8 cellular contexts compared by ENCODE assay signal in the genomic region with DNA sequence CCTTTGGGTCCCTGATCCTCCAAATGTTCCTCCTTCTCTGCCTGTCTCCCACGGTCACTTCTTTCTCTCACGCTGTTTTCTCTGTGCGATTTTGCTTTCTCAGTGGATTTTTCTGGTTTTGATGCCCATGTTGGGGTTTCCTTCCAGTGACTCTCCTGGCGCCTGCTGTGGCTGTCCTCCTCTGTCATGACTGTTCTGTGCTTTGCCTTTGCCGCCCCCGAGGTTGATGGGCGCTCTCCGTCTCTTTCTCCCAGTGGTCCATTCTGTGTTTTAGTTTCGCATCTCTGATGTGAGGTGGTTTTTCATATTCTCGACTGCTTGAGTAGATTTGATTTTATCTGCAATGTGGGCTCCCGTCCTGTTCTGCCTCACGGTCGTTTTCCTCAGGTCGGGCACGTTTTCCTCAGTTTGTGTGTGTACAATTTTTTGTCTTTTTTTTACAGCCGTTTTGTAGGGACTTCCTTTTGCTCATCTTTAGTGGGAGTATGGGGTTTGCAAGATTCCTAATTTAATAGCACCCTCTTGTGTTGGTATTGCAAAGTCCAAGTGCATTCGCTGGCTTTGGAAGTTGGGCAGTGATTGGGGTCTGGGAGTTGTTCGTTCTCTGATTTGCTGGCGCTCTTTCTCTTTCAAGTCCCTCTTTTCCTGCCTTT.
DNase-seq lines count a peak whose midpoint lies in the region; ATAC-seq, FAIRE-seq and TF ChIP-seq lines count a peak whose summit lies in the region.

No MANE protein-coding gene starts in this region.

- H3K27me3 ChIP-seq in mammary epithelial cell (ENCODE audit: insufficient read depth, low read length), result no peaks in the 10 kb centered on the region

- H3K4me3 ChIP-seq in mammary epithelial cell (replicated peaks in 1 of 3; ENCODE audit: insufficient read depth in 1 of 3, low read depth in 2 of 3, low read length in 3 of 3), result no peak overlapping the region

- H3K4me2 ChIP-seq in mammary epithelial cell (ENCODE audit: insufficient read depth, low read depth, low read length), result peak overlapping the region; percentile 26

- WGBS in mammary epithelial cell (ENCODE audit: low coverage, missing lambda C conversion rate), result 21% methylated on average over 19 of the region's 19 CpGs

- intact Hi-C loops in mammary epithelial cell (cut with micrococcal nuclease), result loop anchor here (1.0 to 5.0 kb wide), 4 partner anchors 100 to 415 kb away; partner anchors contain the start of gene INPP5A

- H3K79me2 ChIP-seq in mammary epithelial cell (ENCODE audit: insufficient read depth, low read length), result peaks cover 7% of the 10 kb centered on the region

- no peaks in the 10 kb centered on the region for H4K20me1 ChIP-seq in mammary epithelial cell (ENCODE audit: insufficient read depth, low read length)

- BruUV-seq in mammary epithelial cell (replicated peaks; lab: Mats Ljungman, UMichigan), result no TSS peak

- ATAC-seq in GM19463 (IDR thresholded peaks at IDR 0.05; ENCODE audit: unreplicated experiment), result no peak

- no peaks in the 10 kb centered on the region for H3K36me3 ChIP-seq in mammary epithelial cell (ENCODE audit: insufficient read depth, low read length)

- FAIRE-seq in H54 (lab: Jason Lieb, UNC), result no peak

- no peak overlapping the region for H3K9ac ChIP-seq in mammary epithelial cell (ENCODE audit: insufficient read depth, low read length)

- H3K27ac ChIP-seq in mammary epithelial cell (ENCODE audit: insufficient read depth, low read depth, low read length), result no peak overlapping the region

- TF ChIP-seq POLR2A in H54 (IDR thresholded peaks at IDR 0.05; ENCODE audit: low read depth, low read length), result no peak

- no peaks in the 10 kb centered on the region for H3K4me1 ChIP-seq in mammary epithelial cell (ENCODE audit: insufficient read depth, low read length)

- H3K9me3 ChIP-seq in mammary epithelial cell (replicated peaks; ENCODE audit: insufficient read depth, low read length), result no peaks in the 10 kb centered on the region

- peak; percentile 30 for DNase-seq in NCI-H1092 treated with DMSO at 0.1 percent for 48 hours (lab: John Stamatoyannopoulos, UW)
- no peak for DNase-seq in NCI-H1092 (lab: John Stamatoyannopoulos, UW)
- DNase-seq in H54 (ENCODE audit: insufficient read length, low spot score), result peak; percentile 70
- peak; percentile 45 for DNase-seq in NOMO-1 treated with dmso at 0.1 percent for 144 hours (lab: John Stamatoyannopoulos, UW; ENCODE audit: unreplicated experiment)
- DNase-seq in mammary epithelial cell, result peak; percentile 26
- peak; percentile 81 for DNase-seq in iPS-NIHi11 (ENCODE audit: low spot score)
- peak; percentile 50 for DNase-seq in smooth muscle cell of the brain vasculature (ENCODE audit: low read depth, low spot score)

- in situ Hi-C loops in mammary epithelial cell (cut with MboI; ENCODE audit: low sequenced_read_pairs in 2 of 2), result loop anchor here (5.0 to 25.0 kb wide), 3 partner anchors 180 to 425 kb away; no protein-coding TSS in a partner anchor

- no peak overlapping the region for H2AFZ ChIP-seq in mammary epithelial cell (ENCODE audit: low read depth, low read length)

- CTCF ChIA-PET in mammary epithelial cell (lab: Charles Lee; ENCODE audit: low non-redundant PET), result no interaction called here

- dilution Hi-C loops in mammary epithelial cell (cut with HindIII; ENCODE audit: low sequenced_read_pairs), result no loop called here

- TF ChIP-seq CTCF in mammary epithelial cell (conservative IDR thresholded peaks at IDR 0.05 in 1 of 2, IDR thresholded peaks at IDR 0.05 in 1 of 2; ENCODE audit: extremely low read depth in 1 of 2, insufficient read depth in 1 of 2, low read depth in 1 of 2, low read length in 2 of 2), result peak; percentile 70 to 87
